In the genomic region with DNA sequence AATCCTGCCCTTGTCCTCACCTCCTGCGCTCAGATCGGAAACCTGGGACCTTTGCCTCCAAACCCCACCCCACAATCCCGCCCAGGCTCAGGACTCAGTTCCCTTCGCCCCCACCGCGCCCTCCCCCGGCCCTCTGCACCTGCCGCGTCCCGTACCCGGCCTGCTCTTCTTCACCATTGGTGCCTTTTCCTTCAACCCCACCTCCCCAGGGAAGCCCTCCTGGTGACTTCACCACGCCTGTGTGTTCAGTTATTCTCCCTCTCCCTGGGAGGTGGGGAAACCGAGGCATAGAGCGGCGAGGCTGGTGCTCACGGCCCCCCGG, we compare ENCODE assay signal across 1 cellular context.
A peak's percentile ranks its signal among the peaks of the same experiment; 100 is the strongest.
TF ChIP-seq lines count a peak whose summit lies in the region.

No MANE protein-coding gene starts in this region.

TF ChIP-seq in K562, 482 proteins besides CTCF, POLR2A, EP300 and RAD21 (continued from another document):
- TF ChIP-seq, protein P1, sequence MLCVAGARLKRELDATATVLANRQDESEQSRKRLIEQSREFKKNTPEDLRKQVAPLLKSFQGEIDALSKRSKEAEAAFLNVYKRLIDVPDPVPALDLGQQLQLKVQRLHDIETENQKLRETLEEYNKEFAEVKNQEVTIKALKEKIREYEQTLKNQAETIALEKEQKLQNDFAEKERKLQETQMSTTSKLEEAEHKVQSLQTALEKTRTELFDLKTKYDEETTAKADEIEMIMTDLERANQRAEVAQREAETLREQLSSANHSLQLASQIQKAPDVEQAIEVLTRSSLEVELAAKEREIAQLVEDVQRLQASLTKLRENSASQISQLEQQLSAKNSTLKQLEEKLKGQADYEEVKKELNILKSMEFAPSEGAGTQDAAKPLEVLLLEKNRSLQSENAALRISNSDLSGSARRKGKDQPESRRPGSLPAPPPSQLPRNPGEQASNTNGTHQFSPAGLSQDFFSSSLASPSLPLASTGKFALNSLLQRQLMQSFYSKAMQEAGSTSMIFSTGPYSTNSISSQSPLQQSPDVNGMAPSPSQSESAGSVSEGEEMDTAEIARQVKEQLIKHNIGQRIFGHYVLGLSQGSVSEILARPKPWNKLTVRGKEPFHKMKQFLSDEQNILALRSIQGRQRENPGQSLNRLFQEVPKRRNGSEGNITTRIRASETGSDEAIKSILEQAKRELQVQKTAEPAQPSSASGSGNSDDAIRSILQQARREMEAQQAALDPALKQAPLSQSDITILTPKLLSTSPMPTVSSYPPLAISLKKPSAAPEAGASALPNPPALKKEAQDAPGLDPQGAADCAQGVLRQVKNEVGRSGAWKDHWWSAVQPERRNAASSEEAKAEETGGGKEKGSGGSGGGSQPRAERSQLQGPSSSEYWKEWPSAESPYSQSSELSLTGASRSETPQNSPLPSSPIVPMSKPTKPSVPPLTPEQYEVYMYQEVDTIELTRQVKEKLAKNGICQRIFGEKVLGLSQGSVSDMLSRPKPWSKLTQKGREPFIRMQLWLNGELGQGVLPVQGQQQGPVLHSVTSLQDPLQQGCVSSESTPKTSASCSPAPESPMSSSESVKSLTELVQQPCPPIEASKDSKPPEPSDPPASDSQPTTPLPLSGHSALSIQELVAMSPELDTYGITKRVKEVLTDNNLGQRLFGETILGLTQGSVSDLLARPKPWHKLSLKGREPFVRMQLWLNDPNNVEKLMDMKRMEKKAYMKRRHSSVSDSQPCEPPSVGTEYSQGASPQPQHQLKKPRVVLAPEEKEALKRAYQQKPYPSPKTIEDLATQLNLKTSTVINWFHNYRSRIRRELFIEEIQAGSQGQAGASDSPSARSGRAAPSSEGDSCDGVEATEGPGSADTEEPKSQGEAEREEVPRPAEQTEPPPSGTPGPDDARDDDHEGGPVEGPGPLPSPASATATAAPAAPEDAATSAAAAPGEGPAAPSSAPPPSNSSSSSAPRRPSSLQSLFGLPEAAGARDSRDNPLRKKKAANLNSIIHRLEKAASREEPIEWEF (CRISPR knock-in tag; IDR thresholded peaks at IDR 0.05), result no peak
- TF ChIP-seq PHB2 (IDR thresholded peaks at IDR 0.05; ENCODE audit: low read depth) (no peak), BDP1 (IDR thresholded peaks at IDR 0.05; ENCODE audit: insufficient read depth, insufficient read length) (no peak), E2F3 (CRISPR knock-in tag; IDR thresholded peaks at IDR 0.05) (no peak), KDM1A (IDR thresholded peaks at IDR 0.05) (0 out of 4 replicates have a peak, but pooled peaks of 1 of the 2 experiments have one; percentile 45), SMARCA5 (IDR thresholded peaks at IDR 0.05) (no peak), ATF1 (CRISPR knock-in tag; IDR thresholded peaks at IDR 0.05) (no peak), ATF1 (tag; IDR thresholded peaks at IDR 0.05) (no peak), ZFP36 (IDR thresholded peaks at IDR 0.05; ENCODE audit: low read depth, low read length, partially characterized antibody) (peak; percentile 92), SPI1 (IDR thresholded peaks at IDR 0.05; ENCODE audit: borderline replicate concordance, low read depth, low read length) (no peak), KLF16 (IDR thresholded peaks at IDR 0.05) (no peak), CBX3 (IDR thresholded peaks at IDR 0.05; ENCODE audit: borderline replicate concordance in 1 of 2, low read length in 2 of 2) (no peak), NRF1 (conservative IDR thresholded peaks at IDR 0.05 in 1 of 2, IDR thresholded peaks at IDR 0.05 in 1 of 2) (no peak), RUNX1 (IDR thresholded peaks at IDR 0.05; ENCODE audit: low read depth) (no peak), PHF21A (IDR thresholded peaks at IDR 0.05; ENCODE audit: borderline replicate concordance, low read depth) (no peak), ZNF431 (CRISPR knock-in tag; IDR thresholded peaks at IDR 0.05) (no peak), ZZZ3 (IDR thresholded peaks at IDR 0.05) (no peak), ARNT (IDR thresholded peaks at IDR 0.05) (no peak), ETV6 (IDR thresholded peaks at IDR 0.05; ENCODE audit: borderline replicate concordance in 1 of 2, low read depth in 2 of 2, low read length in 1 of 2) (no peak), ETV6 (CRISPR knock-in tag; IDR thresholded peaks at IDR 0.05; ENCODE audit: borderline replicate concordance) (no peak)
- TF ChIP-seq, protein P2, sequence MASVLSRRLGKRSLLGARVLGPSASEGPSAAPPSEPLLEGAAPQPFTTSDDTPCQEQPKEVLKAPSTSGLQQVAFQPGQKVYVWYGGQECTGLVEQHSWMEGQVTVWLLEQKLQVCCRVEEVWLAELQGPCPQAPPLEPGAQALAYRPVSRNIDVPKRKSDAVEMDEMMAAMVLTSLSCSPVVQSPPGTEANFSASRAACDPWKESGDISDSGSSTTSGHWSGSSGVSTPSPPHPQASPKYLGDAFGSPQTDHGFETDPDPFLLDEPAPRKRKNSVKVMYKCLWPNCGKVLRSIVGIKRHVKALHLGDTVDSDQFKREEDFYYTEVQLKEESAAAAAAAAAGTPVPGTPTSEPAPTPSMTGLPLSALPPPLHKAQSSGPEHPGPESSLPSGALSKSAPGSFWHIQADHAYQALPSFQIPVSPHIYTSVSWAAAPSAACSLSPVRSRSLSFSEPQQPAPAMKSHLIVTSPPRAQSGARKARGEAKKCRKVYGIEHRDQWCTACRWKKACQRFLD (CRISPR knock-in tag; IDR thresholded peaks at IDR 0.05), result no peak
- TF ChIP-seq, protein P3, sequence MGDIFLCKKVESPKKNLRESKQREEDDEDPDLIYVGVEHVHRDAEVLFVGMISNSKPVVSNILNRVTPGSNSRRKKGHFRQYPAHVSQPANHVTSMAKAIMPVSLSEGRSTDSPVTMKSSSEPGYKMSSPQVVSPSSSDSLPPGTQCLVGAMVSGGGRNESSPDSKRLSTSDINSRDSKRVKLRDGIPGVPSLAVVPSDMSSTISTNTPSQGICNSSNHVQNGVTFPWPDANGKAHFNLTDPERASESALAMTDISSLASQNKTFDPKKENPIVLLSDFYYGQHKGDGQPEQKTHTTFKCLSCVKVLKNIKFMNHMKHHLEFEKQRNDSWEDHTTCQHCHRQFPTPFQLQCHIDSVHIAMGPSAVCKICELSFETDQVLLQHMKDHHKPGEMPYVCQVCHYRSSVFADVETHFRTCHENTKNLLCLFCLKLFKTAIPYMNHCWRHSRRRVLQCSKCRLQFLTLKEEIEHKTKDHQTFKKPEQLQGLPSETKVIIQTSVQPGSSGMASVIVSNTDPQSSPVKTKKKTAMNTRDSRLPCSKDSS (IDR thresholded peaks at IDR 0.05; ENCODE audit: low read depth, partially characterized antibody), result no peak
- TF ChIP-seq, protein P4, sequence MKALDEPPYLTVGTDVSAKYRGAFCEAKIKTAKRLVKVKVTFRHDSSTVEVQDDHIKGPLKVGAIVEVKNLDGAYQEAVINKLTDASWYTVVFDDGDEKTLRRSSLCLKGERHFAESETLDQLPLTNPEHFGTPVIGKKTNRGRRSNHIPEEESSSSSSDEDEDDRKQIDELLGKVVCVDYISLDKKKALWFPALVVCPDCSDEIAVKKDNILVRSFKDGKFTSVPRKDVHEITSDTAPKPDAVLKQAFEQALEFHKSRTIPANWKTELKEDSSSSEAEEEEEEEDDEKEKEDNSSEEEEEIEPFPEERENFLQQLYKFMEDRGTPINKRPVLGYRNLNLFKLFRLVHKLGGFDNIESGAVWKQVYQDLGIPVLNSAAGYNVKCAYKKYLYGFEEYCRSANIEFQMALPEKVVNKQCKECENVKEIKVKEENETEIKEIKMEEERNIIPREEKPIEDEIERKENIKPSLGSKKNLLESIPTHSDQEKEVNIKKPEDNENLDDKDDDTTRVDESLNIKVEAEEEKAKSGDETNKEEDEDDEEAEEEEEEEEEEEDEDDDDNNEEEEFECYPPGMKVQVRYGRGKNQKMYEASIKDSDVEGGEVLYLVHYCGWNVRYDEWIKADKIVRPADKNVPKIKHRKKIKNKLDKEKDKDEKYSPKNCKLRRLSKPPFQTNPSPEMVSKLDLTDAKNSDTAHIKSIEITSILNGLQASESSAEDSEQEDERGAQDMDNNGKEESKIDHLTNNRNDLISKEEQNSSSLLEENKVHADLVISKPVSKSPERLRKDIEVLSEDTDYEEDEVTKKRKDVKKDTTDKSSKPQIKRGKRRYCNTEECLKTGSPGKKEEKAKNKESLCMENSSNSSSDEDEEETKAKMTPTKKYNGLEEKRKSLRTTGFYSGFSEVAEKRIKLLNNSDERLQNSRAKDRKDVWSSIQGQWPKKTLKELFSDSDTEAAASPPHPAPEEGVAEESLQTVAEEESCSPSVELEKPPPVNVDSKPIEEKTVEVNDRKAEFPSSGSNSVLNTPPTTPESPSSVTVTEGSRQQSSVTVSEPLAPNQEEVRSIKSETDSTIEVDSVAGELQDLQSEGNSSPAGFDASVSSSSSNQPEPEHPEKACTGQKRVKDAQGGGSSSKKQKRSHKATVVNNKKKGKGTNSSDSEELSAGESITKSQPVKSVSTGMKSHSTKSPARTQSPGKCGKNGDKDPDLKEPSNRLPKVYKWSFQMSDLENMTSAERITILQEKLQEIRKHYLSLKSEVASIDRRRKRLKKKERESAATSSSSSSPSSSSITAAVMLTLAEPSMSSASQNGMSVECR (CRISPR knock-in tag; IDR thresholded peaks at IDR 0.05), result 0 out of 2 replicates have a peak, but pooled peaks have one; percentile 6
- TF ChIP-seq, protein P5, sequence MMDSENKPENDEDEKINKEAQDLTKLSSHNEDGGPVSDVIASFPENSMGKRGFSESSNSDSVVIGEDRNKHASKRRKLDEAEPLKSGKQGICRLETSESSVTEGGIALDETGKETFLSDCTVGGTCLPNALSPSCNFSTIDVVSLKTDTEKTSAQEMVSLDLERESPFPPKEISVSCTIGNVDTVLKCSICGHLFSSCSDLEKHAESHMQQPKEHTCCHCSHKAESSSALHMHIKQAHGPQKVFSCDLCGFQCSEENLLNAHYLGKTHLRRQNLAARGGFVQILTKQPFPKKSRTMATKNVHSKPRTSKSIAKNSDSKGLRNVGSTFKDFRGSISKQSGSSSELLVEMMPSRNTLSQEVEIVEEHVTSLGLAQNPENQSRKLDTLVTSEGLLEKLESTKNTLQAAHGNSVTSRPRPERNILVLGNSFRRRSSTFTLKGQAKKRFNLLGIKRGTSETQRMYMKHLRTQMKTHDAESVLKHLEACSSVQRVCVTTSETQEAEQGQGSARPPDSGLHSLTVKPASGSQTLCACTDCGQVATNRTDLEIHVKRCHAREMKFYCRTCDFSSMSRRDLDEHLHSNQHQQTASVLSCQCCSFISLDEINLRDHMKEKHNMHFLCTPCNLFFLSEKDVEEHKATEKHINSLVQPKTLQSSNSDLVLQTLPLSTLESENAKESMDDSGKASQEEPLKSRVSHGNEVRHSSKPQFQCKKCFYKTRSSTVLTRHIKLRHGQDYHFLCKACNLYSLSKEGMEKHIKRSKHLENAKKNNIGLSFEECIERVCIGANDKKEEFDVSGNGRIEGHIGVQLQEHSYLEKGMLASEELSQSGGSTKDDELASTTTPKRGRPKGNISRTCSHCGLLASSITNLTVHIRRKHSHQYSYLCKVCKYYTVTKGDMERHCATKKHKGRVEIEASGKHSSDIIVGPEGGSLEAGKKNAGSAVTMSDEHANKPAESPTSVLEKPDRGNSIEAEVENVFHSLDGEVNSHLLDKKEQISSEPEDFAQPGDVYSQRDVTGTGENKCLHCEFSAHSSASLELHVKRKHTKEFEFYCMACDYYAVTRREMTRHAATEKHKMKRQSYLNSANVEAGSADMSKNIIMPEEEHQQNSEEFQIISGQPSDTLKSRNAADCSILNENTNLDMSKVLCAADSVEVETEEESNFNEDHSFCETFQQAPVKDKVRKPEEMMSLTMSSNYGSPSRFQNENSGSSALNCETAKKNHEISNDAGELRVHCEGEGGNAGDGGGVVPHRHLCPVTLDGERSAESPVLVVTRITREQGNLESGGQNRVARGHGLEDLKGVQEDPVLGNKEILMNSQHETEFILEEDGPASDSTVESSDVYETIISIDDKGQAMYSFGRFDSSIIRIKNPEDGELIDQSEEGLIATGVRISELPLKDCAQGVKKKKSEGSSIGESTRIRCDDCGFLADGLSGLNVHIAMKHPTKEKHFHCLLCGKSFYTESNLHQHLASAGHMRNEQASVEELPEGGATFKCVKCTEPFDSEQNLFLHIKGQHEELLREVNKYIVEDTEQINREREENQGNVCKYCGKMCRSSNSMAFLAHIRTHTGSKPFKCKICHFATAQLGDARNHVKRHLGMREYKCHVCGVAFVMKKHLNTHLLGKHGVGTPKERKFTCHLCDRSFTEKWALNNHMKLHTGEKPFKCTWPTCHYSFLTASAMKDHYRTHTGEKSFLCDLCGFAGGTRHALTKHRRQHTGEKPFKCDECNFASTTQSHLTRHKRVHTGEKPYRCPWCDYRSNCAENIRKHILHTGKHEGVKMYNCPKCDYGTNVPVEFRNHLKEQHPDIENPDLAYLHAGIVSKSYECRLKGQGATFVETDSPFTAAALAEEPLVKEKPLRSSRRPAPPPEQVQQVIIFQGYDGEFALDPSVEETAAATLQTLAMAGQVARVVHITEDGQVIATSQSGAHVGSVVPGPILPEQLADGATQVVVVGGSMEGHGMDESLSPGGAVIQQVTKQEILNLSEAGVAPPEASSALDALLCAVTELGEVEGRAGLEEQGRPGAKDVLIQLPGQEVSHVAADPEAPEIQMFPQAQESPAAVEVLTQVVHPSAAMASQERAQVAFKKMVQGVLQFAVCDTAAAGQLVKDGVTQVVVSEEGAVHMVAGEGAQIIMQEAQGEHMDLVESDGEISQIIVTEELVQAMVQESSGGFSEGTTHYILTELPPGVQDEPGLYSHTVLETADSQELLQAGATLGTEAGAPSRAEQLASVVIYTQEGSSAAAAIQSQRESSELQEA (IDR thresholded peaks at IDR 0.05; ENCODE audit: low read depth), result peak; percentile 40; the same call in 1 of the 2 replicates
TF ChIP-seq in K562: peak in this region for 5.
